In genomic region chr1:165109013-165109412, GRCh38 we compare ENCODE assay signal across 21 cellular contexts.
A peak's percentile ranks its signal among the peaks of the same experiment; 100 is the strongest.
DNase-seq lines count a peak whose midpoint lies in the region; ATAC-seq and TF ChIP-seq lines count a peak whose summit lies in the region.
"Had no signal": no experiment of that assay in that cellular context is flagged by ENCODE, and none has a peak within 500 bp of the region (broad histone marks: within the 10 kb centered on the region; RNA-seq: fewer than 3 reads in every experiment).

No MANE protein-coding gene starts in this region.

- H3K4me2 ChIP-seq in HCT116 (ENCODE audit: low read length) = peak overlapping the region; percentile 9; the same call in 1 of the 2 replicates
- H3K4me2 ChIP-seq: SK-N-SH had no signal

- no peaks in the 10 kb centered on the region for H3K79me2 ChIP-seq in HCT116 (ENCODE audit: insufficient read depth, low read length)

- RAD21 ChIA-PET in HCT116 (lab: Charles Lee; ENCODE audit: low non-redundant PET in 1 of 2, low total read pairs in 2 of 2, uncharacterized antibody in 2 of 2, unreplicated experiment in 2 of 2) = no interaction called here

- H3K27ac ChIP-seq in HCT116 (ENCODE audit: low read depth, low read length) (no peak overlapping the region), foreskin keratinocyte (no peak overlapping the region)
- no peak overlapping the region for H3K27ac ChIP-seq in CD8-positive, alpha-beta memory T cell (ENCODE audit: low read depth, low read length)
- H3K27ac ChIP-seq: brain microvascular endothelial cell, esophagus squamous epithelium, gastroesophageal sphincter, RWPE1 had no signal

- BruUV-seq in Caco-2 (replicated peaks; lab: Mats Ljungman, UMichigan) = no TSS peak
- no TSS peak for BruUV-seq in HCT116 (replicated peaks; lab: Mats Ljungman, UMichigan)

- H3K4me3 ChIP-seq in Caco-2 (ENCODE audit: low read depth, low read length) (no peak overlapping the region), HCT116 (replicated peaks in 1 of 2; ENCODE audit: low read depth in 1 of 2, low read length in 2 of 2) (no peak overlapping the region)
- H3K4me3 ChIP-seq in CD8-positive, alpha-beta memory T cell (ENCODE audit: low read length) = no peak overlapping the region
- H3K4me3 ChIP-seq: esophagus squamous epithelium, gastroesophageal sphincter, GM12878 had no signal

- H4K20me1 ChIP-seq in HCT116 (ENCODE audit: insufficient read depth) = no peaks in the 10 kb centered on the region

- no peaks in the 10 kb centered on the region for H3K4me1 Mint-ChIP-seq in Caco-2 (ENCODE audit: low read depth, unreplicated experiment)
- no peaks in the 10 kb centered on the region for H3K4me1 Mint-ChIP-seq in activated CD4-positive, alpha-beta memory T cell treated with anti-CD3 and anti-CD28 coated beads for 36 hours (ENCODE audit: low read depth)
- H3K4me1 Mint-ChIP-seq in CD8-positive, alpha-beta memory T cell = no peaks in the 10 kb centered on the region
- no peaks in the 10 kb centered on the region for H3K4me1 Mint-ChIP-seq in stimulated activated naive B cell treated with anti-CD40 and anti-IgM and Interleukin-4, amounts not matched to agents 10 μg/mL and 1 μg/mL and 100 μg/mL, for 72 hours
- H3K4me1 Mint-ChIP-seq: activated B cell treated with CpG ODN at 0.5 μM for 24 hours; stimulated activated effector memory CD8-positive, alpha-beta T cell treated with anti-CD3 and anti-CD28 coated beads, Interleukin-12 subunit alpha, Interleukin-12 subunit beta, amount 100 ng/mL, for 72 hours had no signal

- H3K4me1 ChIP-seq in Caco-2 = peaks cover 8% of the 10 kb centered on the region
- H3K4me1 ChIP-seq in HCT116 (ENCODE audit: control insufficient read depth in 1 of 2, insufficient read depth in 2 of 2, low read length in 2 of 2) = no peaks in the 10 kb centered on the region
- H3K4me1 ChIP-seq in foreskin keratinocyte = no peaks in the 10 kb centered on the region
- no peaks in the 10 kb centered on the region for H3K4me1 ChIP-seq in CD8-positive, alpha-beta memory T cell (ENCODE audit: insufficient read depth, low read length)
- H3K4me1 ChIP-seq: gastroesophageal sphincter had no signal

- no peak overlapping the region for H2AFZ ChIP-seq in HCT116 (ENCODE audit: low read depth, low read length, poor library complexity, severe bottlenecking)

- H3K36me3 ChIP-seq in Caco-2 (ENCODE audit: control insufficient read depth, insufficient read depth, low read length) = no peaks in the 10 kb centered on the region
- H3K36me3 ChIP-seq in HCT116 (ENCODE audit: control insufficient read depth in 1 of 2, insufficient read depth in 2 of 2, low read length in 2 of 2) = no peaks in the 10 kb centered on the region
- H3K36me3 ChIP-seq in CD8-positive, alpha-beta memory T cell (ENCODE audit: insufficient read depth, low read length) = no peaks in the 10 kb centered on the region
- H3K36me3 ChIP-seq: brain microvascular endothelial cell, esophagus squamous epithelium, gastroesophageal sphincter had no signal

- CTCF ChIA-PET in Caco-2 (lab: Charles Lee) (interaction anchor here (1.0 kb wide), 1 partner anchor 20 kb away, joined by 3 read pairs; no protein-coding TSS in a partner anchor), HCT116 (lab: Charles Lee) (interaction anchor here (1.0 kb wide), 1 partner anchor 20 kb away, joined by 3 read pairs; no protein-coding TSS in a partner anchor)
- CTCF ChIA-PET in activated CD4-positive, alpha-beta memory T cell treated with anti-CD3 and anti-CD28 coated beads for 36 hours (lab: Charles Lee) = no interaction called here
- CTCF ChIA-PET in CD8-positive, alpha-beta memory T cell (lab: Charles Lee) = no interaction called here

- H3K27ac Mint-ChIP-seq in Caco-2 (ENCODE audit: unreplicated experiment) = no peak overlapping the region
- H3K27ac Mint-ChIP-seq in activated CD4-positive, alpha-beta memory T cell treated with anti-CD3 and anti-CD28 coated beads for 36 hours = no peak overlapping the region
- H3K27ac Mint-ChIP-seq in CD8-positive, alpha-beta memory T cell = no peak overlapping the region
- no peak overlapping the region for H3K27ac Mint-ChIP-seq in stimulated activated naive B cell treated with anti-CD40 and anti-IgM and Interleukin-4, amounts not matched to agents 10 μg/mL and 1 μg/mL and 100 μg/mL, for 72 hours
- H3K27ac Mint-ChIP-seq: activated B cell treated with CpG ODN at 0.5 μM for 24 hours; activated CD8-positive, alpha-beta T cell treated with anti-CD3 and anti-CD28 coated beads for 36 hours; HFFc6; stimulated activated effector memory CD8-positive, alpha-beta T cell treated with anti-CD3 and anti-CD28 coated beads, Interleukin-12 subunit alpha, Interleukin-12 subunit beta, amount 100 ng/mL, for 72 hours had no signal

- H3K9me3 ChIP-seq in Caco-2 = no peaks in the 10 kb centered on the region
- no peaks in the 10 kb centered on the region for H3K9me3 ChIP-seq in HCT116 (ENCODE audit: control insufficient read depth in 1 of 2, insufficient read depth in 1 of 2, low read depth in 1 of 2, low read length in 2 of 2)
- no peaks in the 10 kb centered on the region for H3K9me3 ChIP-seq in CD8-positive, alpha-beta memory T cell (ENCODE audit: low read length)
- H3K9me3 ChIP-seq: esophagus squamous epithelium, gastroesophageal sphincter, SK-N-SH had no signal

- H3K9me3 Mint-ChIP-seq in Caco-2 (ENCODE audit: unreplicated experiment) = peaks cover 9% of the 10 kb centered on the region
- H3K9me3 Mint-ChIP-seq in activated CD4-positive, alpha-beta memory T cell treated with anti-CD3 and anti-CD28 coated beads for 36 hours = peaks cover 2% of the 10 kb centered on the region
- peaks cover 0 to 9% (median 0%) of the 10 kb centered on the region in 5 donors for H3K9me3 Mint-ChIP-seq in CD8-positive, alpha-beta memory T cell
- H3K9me3 Mint-ChIP-seq in stimulated activated naive B cell treated with anti-CD40 and anti-IgM and Interleukin-4, amounts not matched to agents 10 μg/mL and 1 μg/mL and 100 μg/mL, for 72 hours = peaks cover 0 to 8% of the 10 kb centered on the region in 2 donors
- H3K9me3 Mint-ChIP-seq: activated B cell treated with CpG ODN at 0.5 μM for 24 hours; activated CD8-positive, alpha-beta T cell treated with anti-CD3 and anti-CD28 coated beads for 36 hours; HFFc6 had no signal

- no peak overlapping the region for H3K9ac ChIP-seq in HCT116 (ENCODE audit: low read length)
- H3K9ac ChIP-seq: SK-N-SH had no signal

- POLR2A ChIA-PET in Caco-2 (lab: Charles Lee) = no interaction called here
- POLR2A ChIA-PET in HCT116 (lab: Charles Lee) = no interaction called here
- POLR2A ChIA-PET in activated CD4-positive, alpha-beta memory T cell treated with anti-CD3 and anti-CD28 coated beads for 36 hours (lab: Charles Lee) = no interaction called here
- POLR2A ChIA-PET in CD8-positive, alpha-beta memory T cell (lab: Charles Lee) = no interaction called here

- intact Hi-C loops in Caco-2 (cut with micrococcal nuclease; ENCODE audit: unreplicated experiment) (loop anchor here (1.0 kb wide), 1 partner anchor 16 kb away; no protein-coding TSS in a partner anchor), HCT116 (cut with micrococcal nuclease) (no loop called here)
- intact Hi-C loops in activated CD4-positive, alpha-beta memory T cell treated with anti-CD3 and anti-CD28 coated beads for 36 hours (cut with micrococcal nuclease) = no loop called here

- H3K9me2 ChIP-seq in HCT116 (ENCODE audit: insufficient read depth) = no peaks in the 10 kb centered on the region
- H3K9me2 ChIP-seq: SK-N-SH had no signal

- H3K27me3 Mint-ChIP-seq in Caco-2 (ENCODE audit: insufficient read depth, unreplicated experiment) = no peaks in the 10 kb centered on the region
- H3K27me3 Mint-ChIP-seq in activated CD4-positive, alpha-beta memory T cell treated with anti-CD3 and anti-CD28 coated beads for 36 hours = no peaks in the 10 kb centered on the region
- peaks cover 0 to 4% of the 10 kb centered on the region in 2 donors for H3K27me3 Mint-ChIP-seq in CD8-positive, alpha-beta memory T cell
- peaks cover 1 to 6% of the 10 kb centered on the region in 2 donors for H3K27me3 Mint-ChIP-seq in stimulated activated naive B cell treated with anti-CD40 and anti-IgM and Interleukin-4, amounts not matched to agents 10 μg/mL and 1 μg/mL and 100 μg/mL, for 72 hours

- TF ChIP-seq RAD21 in HCT116 (IDR thresholded peaks at IDR 0.05; ENCODE audit: low read depth) = no peak

- DNase-seq in Caco-2 = peak; percentile 68 to 74
- DNase-seq in HCT116 (ENCODE audit: low read depth, low spot score) = no peak
- peak; percentile 69 for DNase-seq in NCI-H510A (lab: John Stamatoyannopoulos, UW)
- DNase-seq in foreskin keratinocyte = no peak
- no peak for DNase-seq in activated CD4-positive, alpha-beta memory T cell treated with anti-CD3 and anti-CD28 coated beads for 36 hours
- no peak for DNase-seq in CD8-positive, alpha-beta memory T cell
- no peak for DNase-seq in stimulated activated naive B cell treated with anti-CD40 and anti-IgM and Interleukin-4, amounts not matched to agents 10 μg/mL and 1 μg/mL and 100 μg/mL, for 72 hours
- DNase-seq: activated B cell treated with CpG ODN at 0.5 μM for 24 hours; activated CD8-positive, alpha-beta T cell treated with anti-CD3 and anti-CD28 coated beads for 36 hours; activated gamma-delta T cell; activated T-cell treated with anti-CD3 and anti-CD28 coated beads for 4 hours; brain microvascular endothelial cell; esophagus squamous epithelium; HFFc6; KBM-7; SK-N-SH; stimulated activated CD4-positive, alpha-beta T cell treated with anti-CD3 and anti-CD28 coated beads, Interleukin-1b, Interleukin-23, amount 100 ng/mL, for 48 hours had no signal

- H3K27me3 ChIP-seq in Caco-2 (replicated peaks; ENCODE audit: control insufficient read depth, insufficient read depth, low read length) (no peaks in the 10 kb centered on the region), HCT116 (ENCODE audit: insufficient read depth, low read length) (peaks cover 12% of the 10 kb centered on the region), foreskin keratinocyte (no peaks in the 10 kb centered on the region)
- H3K27me3 ChIP-seq in CD8-positive, alpha-beta memory T cell (ENCODE audit: insufficient read depth, low read length, poor library complexity, severe bottlenecking) = no peaks in the 10 kb centered on the region
- H3K27me3 ChIP-seq: brain microvascular endothelial cell had no signal

- ATAC-seq in HCT116 (no peak), foreskin keratinocyte (peak; percentile 26)
- ATAC-seq in stimulated activated naive B cell treated with anti-CD40 and anti-IgM and Interleukin-4, amounts not matched to agents 10 μg/mL and 1 μg/mL and 100 μg/mL, for 72 hours (replicated peaks) = no peak
- ATAC-seq: activated CD8-positive, alpha-beta T cell treated with anti-CD3 and anti-CD28 coated beads for 36 hours; gastroesophageal sphincter; GM12878; stimulated activated effector memory CD8-positive, alpha-beta T cell treated with anti-CD3 and anti-CD28 coated beads, Interleukin-12 subunit alpha, Interleukin-12 subunit beta, amount 100 ng/mL, for 72 hours had no signal

- no peak for TF ChIP-seq POLR2A in HCT116 (IDR thresholded peaks at IDR 0.05; ENCODE audit: borderline replicate concordance, extremely low read depth, insufficient read depth, insufficient read length)

- TF ChIP-seq CTCF in Caco-2 (IDR thresholded peaks at IDR 0.05; ENCODE audit: insufficient read depth in 1 of 2, low read depth in 1 of 2, low read length in 1 of 2, severe bottlenecking in 1 of 2, unreplicated experiment in 1 of 2) (no peak), HCT116 (IDR thresholded peaks at IDR 0.05 in 2 of 3, conservative IDR thresholded peaks at IDR 0.05 in 1 of 3; ENCODE audit: borderline replicate concordance in 1 of 3, insufficient read depth in 1 of 3, low read depth in 2 of 3, low read length in 2 of 3) (no peak), foreskin keratinocyte (conservative IDR thresholded peaks at IDR 0.05) (no peak)

- no peak overlapping the region for H3K4me3 Mint-ChIP-seq in Caco-2 (ENCODE audit: unreplicated experiment)
- no peak overlapping the region for H3K4me3 Mint-ChIP-seq in activated CD4-positive, alpha-beta memory T cell treated with anti-CD3 and anti-CD28 coated beads for 36 hours
- no peak overlapping the region for H3K4me3 Mint-ChIP-seq in CD8-positive, alpha-beta memory T cell
- no peak overlapping the region for H3K4me3 Mint-ChIP-seq in stimulated activated naive B cell treated with anti-CD40 and anti-IgM and Interleukin-4, amounts not matched to agents 10 μg/mL and 1 μg/mL and 100 μg/mL, for 72 hours
- H3K4me3 Mint-ChIP-seq: activated B cell treated with CpG ODN at 0.5 μM for 24 hours; activated CD8-positive, alpha-beta T cell treated with anti-CD3 and anti-CD28 coated beads for 36 hours; HFFc6; stimulated activated effector memory CD8-positive, alpha-beta T cell treated with anti-CD3 and anti-CD28 coated beads, Interleukin-12 subunit alpha, Interleukin-12 subunit beta, amount 100 ng/mL, for 72 hours had no signal

- H3K36me3 Mint-ChIP-seq in Caco-2 (ENCODE audit: insufficient read depth, unreplicated experiment) = no peaks in the 10 kb centered on the region
- H3K36me3 Mint-ChIP-seq in activated CD4-positive, alpha-beta memory T cell treated with anti-CD3 and anti-CD28 coated beads for 36 hours = no peaks in the 10 kb centered on the region
- H3K36me3 Mint-ChIP-seq in CD8-positive, alpha-beta memory T cell = no peaks in the 10 kb centered on the region
- H3K36me3 Mint-ChIP-seq in stimulated activated naive B cell treated with anti-CD40 and anti-IgM and Interleukin-4, amounts not matched to agents 10 μg/mL and 1 μg/mL and 100 μg/mL, for 72 hours = no peaks in the 10 kb centered on the region
- H3K36me3 Mint-ChIP-seq: stimulated activated effector memory CD8-positive, alpha-beta T cell treated with anti-CD3 and anti-CD28 coated beads, Interleukin-12 subunit alpha, Interleukin-12 subunit beta, amount 100 ng/mL, for 72 hours had no signal

Comparison
In these comparisons a context has a peak if more than half of its experiments do, and no peak if none do; other contexts are left out.
1. DNase-seq: peak in Caco-2 (2 of 2) and NCI-H510A (single experiment); none in HCT116 (single experiment), foreskin keratinocyte (0 of 2), activated CD4-positive, alpha-beta memory T cell treated with anti-CD3 and anti-CD28 coated beads for 36 hours (single experiment), CD8-positive, alpha-beta memory T cell (0 of 5) and stimulated activated naive B cell treated with anti-CD40 and anti-IgM and Interleukin-4, amounts not matched to agents 10 μg/mL and 1 μg/mL and 100 μg/mL, for 72 hours (single experiment).
2. CTCF ChIA-PET loops: an anchor here in Caco-2 (1.0 kb wide) and HCT116 (1.0 kb wide); none called in activated CD4-positive, alpha-beta memory T cell treated with anti-CD3 and anti-CD28 coated beads for 36 hours and CD8-positive, alpha-beta memory T cell.